Comparison of ENCODE assay signal across 26 cellular contexts in the genomic region with DNA sequence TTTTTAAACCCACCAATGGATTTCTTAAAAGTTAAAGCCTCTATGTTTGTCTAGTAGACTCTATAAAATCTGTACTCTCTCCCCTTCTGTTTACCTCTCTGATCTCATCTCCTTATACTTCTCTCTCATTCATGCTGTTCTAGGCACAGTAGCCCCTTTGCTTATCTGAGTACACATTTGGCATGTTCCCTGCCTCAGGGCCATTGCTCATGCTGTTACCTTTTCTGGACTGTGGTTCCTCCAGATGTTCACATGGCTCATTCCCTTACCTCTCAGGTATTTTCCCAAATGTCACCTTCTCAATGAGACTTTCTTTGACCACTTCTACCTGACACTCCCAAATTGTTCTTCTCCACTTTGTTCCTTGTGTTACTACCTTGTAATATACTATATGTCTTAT.
"Had no signal": no experiment of that assay in that cellular context is flagged by ENCODE, and none has a peak within 500 bp of the region (broad histone marks: within the 10 kb centered on the region; RNA-seq: fewer than 3 reads in every experiment).

No MANE protein-coding gene starts in this region.

- H3K36me3 ChIP-seq: gastrocnemius medialis, left lung, prostate gland, right atrium auricular region, tibial artery, upper lobe of right lung, uterus had no signal

- ATAC-seq: gastrocnemius medialis; left cardiac atrium; left lung; naive thymus-derived CD8-positive, alpha-beta T cell; sciatic nerve; stimulated activated memory B cell treated with anti-CD40 and anti-IgM and Interleukin-4, amounts not matched to agents 10 μg/mL and 1 μg/mL and 100 μg/mL, for 72 hours; stimulated activated naive CD8-positive, alpha-beta T cell treated with anti-CD3 and anti-CD28 coated beads, Interleukin-15, Interleukin-2, amounts not matched to agents 100 U/mL and 50 U/mL, for 24 hours; upper lobe of right lung had no signal

- H3K4me3 ChIP-seq: coronary artery, gastrocnemius medialis, left lung, prostate gland, right atrium auricular region, testis, tibial artery, upper lobe of right lung, uterus had no signal

- H3K4me1 Mint-ChIP-seq: stimulated activated memory B cell treated with anti-CD40 and anti-IgM and Interleukin-4, amounts not matched to agents 10 μg/mL and 1 μg/mL and 100 μg/mL, for 72 hours had no signal

- DNase-seq: dermis blood vessel endothelial cell; effector memory CD4-positive, alpha-beta T cell; erythroblast; gastrocnemius medialis; head of caudate nucleus; left cardiac atrium; left lung; mesendoderm; midbrain; naive thymus-derived CD8-positive, alpha-beta T cell; nephron progenitor cell; nucleus accumbens; stimulated activated CD4-positive, alpha-beta T cell treated with anti-CD3 and anti-CD28 coated beads, Interleukin-2, amount 100 ng/mL, for 24 hours; stimulated activated CD4-positive, alpha-beta T cell treated with anti-CD3 and anti-CD28 coated beads, Interleukin-4, amount 100 ng/mL, for 4 hours; stimulated activated naive CD8-positive, alpha-beta T cell treated with anti-CD3 and anti-CD28 coated beads, Interleukin-15, Interleukin-2, amounts not matched to agents 100 U/mL and 50 U/mL, for 24 hours; substantia nigra; testis; tibial artery; upper lobe of right lung; uterus had no signal

- H3K9me3 ChIP-seq: gastrocnemius medialis, left lung, prostate gland, right atrium auricular region, testis, tibial artery, upper lobe of right lung, uterus had no signal

- H3K27ac Mint-ChIP-seq: naive thymus-derived CD8-positive, alpha-beta T cell; nephron progenitor cell; stimulated activated memory B cell treated with anti-CD40 and anti-IgM and Interleukin-4, amounts not matched to agents 10 μg/mL and 1 μg/mL and 100 μg/mL, for 72 hours had no signal

- FAIRE-seq: endothelial cell of umbilical vein had no signal

- H3K27me3 Mint-ChIP-seq: naive thymus-derived CD8-positive, alpha-beta T cell; stimulated activated memory B cell treated with anti-CD40 and anti-IgM and Interleukin-4, amounts not matched to agents 10 μg/mL and 1 μg/mL and 100 μg/mL, for 72 hours had no signal

- H3K9me3 Mint-ChIP-seq: naive thymus-derived CD8-positive, alpha-beta T cell; nephron progenitor cell; stimulated activated memory B cell treated with anti-CD40 and anti-IgM and Interleukin-4, amounts not matched to agents 10 μg/mL and 1 μg/mL and 100 μg/mL, for 72 hours had no signal

- H3K4me1 ChIP-seq: gastrocnemius medialis, left lung, prostate gland, right atrium auricular region, testis, upper lobe of right lung, uterus had no signal

- H3K4me3 Mint-ChIP-seq: naive thymus-derived CD8-positive, alpha-beta T cell; nephron progenitor cell; stimulated activated memory B cell treated with anti-CD40 and anti-IgM and Interleukin-4, amounts not matched to agents 10 μg/mL and 1 μg/mL and 100 μg/mL, for 72 hours had no signal

- H3K27me3 ChIP-seq: gastrocnemius medialis, left lung, right atrium auricular region, testis, tibial artery, upper lobe of right lung, uterus had no signal

- H3K27ac ChIP-seq: coronary artery, gastrocnemius medialis, left lung, prostate gland, right atrium auricular region, testis, tibial artery, upper lobe of right lung, uterus had no signal
